Comparison of ENCODE assay signal across 9 cellular contexts in genomic region chr6:132365319-132365907, GRCh38. TPM values are rescaled to one million over a fixed set of nuclear protein-coding genes. Genes with fewer than 3 reads are reported as not detected.
DNase-seq lines count a peak whose midpoint lies in the region; ATAC-seq and TF ChIP-seq lines count a peak whose summit lies in the region.
"Had no signal": no experiment of that assay in that cellular context is flagged by ENCODE, and none has a peak within 500 bp of the region (broad histone marks: within the 10 kb centered on the region; RNA-seq: fewer than 3 reads in every experiment).

No MANE protein-coding gene starts in this region.

- peak; percentile 64 to 89 for ATAC-seq in natural killer cell treated with Interleukin-12 subunit alpha and Interleukin-12 subunit beta and Interleukin-15 and Interleukin-18, amount 100 ng/mL, for 72 hours
- ATAC-seq in natural killer cell (no peak), HG03064 (IDR thresholded peaks at IDR 0.05; ENCODE audit: low read depth, unreplicated experiment) (peak; percentile 97)
- ATAC-seq in activated naive CD8-positive, alpha-beta T cell treated with anti-CD3 and anti-CD28 coated beads, Interleukin-2, amount 10 ng/mL, durations not matched to agents 7 days and 5 days (ENCODE audit: low read depth): peak; percentile 67

- POLR2A ChIA-PET in activated naive CD8-positive, alpha-beta T cell treated with anti-CD3 and anti-CD28 coated beads, Interleukin-2, amount 10 ng/mL, durations not matched to agents 7 days and 5 days (lab: Charles Lee): no interaction called here

- H3K9me3 ChIP-seq in uterus: no peaks in the 10 kb centered on the region

- H3K27ac ChIP-seq in uterus (peak overlapping the region; percentile 29 to 47), substantia nigra (ENCODE audit: low read depth, low read length, poor library complexity, severe bottlenecking) (no peak overlapping the region)

- H3K27me3 Mint-ChIP-seq in natural killer cell treated with Interleukin-12 subunit alpha and Interleukin-12 subunit beta and Interleukin-15 and Interleukin-18, amount 100 ng/mL, for 72 hours: peaks cover 10 to 37% of the 10 kb centered on the region in 2 donors
- H3K27me3 Mint-ChIP-seq in natural killer cell (ENCODE audit: low read depth in 2 of 2): peaks cover 10 to 38% of the 10 kb centered on the region in 2 donors
- peaks cover 18% of the 10 kb centered on the region for H3K27me3 Mint-ChIP-seq in activated naive CD8-positive, alpha-beta T cell treated with anti-CD3 and anti-CD28 coated beads, Interleukin-2, amount 10 ng/mL, durations not matched to agents 7 days and 5 days

- no peaks in the 10 kb centered on the region for H3K9me3 Mint-ChIP-seq in natural killer cell treated with Interleukin-12 subunit alpha and Interleukin-12 subunit beta and Interleukin-15 and Interleukin-18, amount 100 ng/mL, for 72 hours
- H3K9me3 Mint-ChIP-seq in natural killer cell: no peaks in the 10 kb centered on the region
- no peaks in the 10 kb centered on the region for H3K9me3 Mint-ChIP-seq in activated naive CD8-positive, alpha-beta T cell treated with anti-CD3 and anti-CD28 coated beads, Interleukin-2, amount 10 ng/mL, durations not matched to agents 7 days and 5 days

- H3K4me3 Mint-ChIP-seq in natural killer cell treated with Interleukin-12 subunit alpha and Interleukin-12 subunit beta and Interleukin-15 and Interleukin-18, amount 100 ng/mL, for 72 hours: peak overlapping the region; percentile 33
- no peak overlapping the region for H3K4me3 Mint-ChIP-seq in natural killer cell
- H3K4me3 Mint-ChIP-seq in activated naive CD8-positive, alpha-beta T cell treated with anti-CD3 and anti-CD28 coated beads, Interleukin-2, amount 10 ng/mL, durations not matched to agents 7 days and 5 days: peak overlapping the region; percentile 26

- H3K4me1 Mint-ChIP-seq in natural killer cell treated with Interleukin-12 subunit alpha and Interleukin-12 subunit beta and Interleukin-15 and Interleukin-18, amount 100 ng/mL, for 72 hours (ENCODE audit: low read depth in 2 of 2): peaks cover 0 to 15% of the 10 kb centered on the region in 2 donors
- peaks cover 0 to 3% of the 10 kb centered on the region in 2 donors for H3K4me1 Mint-ChIP-seq in natural killer cell
- H3K4me1 Mint-ChIP-seq in activated naive CD8-positive, alpha-beta T cell treated with anti-CD3 and anti-CD28 coated beads, Interleukin-2, amount 10 ng/mL, durations not matched to agents 7 days and 5 days: peaks cover 4% of the 10 kb centered on the region

- no peaks in the 10 kb centered on the region for H3K36me3 ChIP-seq in uterus

- H3K4me3 ChIP-seq in uterus: no peak overlapping the region

- H3K4me1 ChIP-seq in uterus: no peaks in the 10 kb centered on the region

- no peaks in the 10 kb centered on the region for H3K36me3 Mint-ChIP-seq in natural killer cell treated with Interleukin-12 subunit alpha and Interleukin-12 subunit beta and Interleukin-15 and Interleukin-18, amount 100 ng/mL, for 72 hours
- H3K36me3 Mint-ChIP-seq in natural killer cell: no peaks in the 10 kb centered on the region
- no peaks in the 10 kb centered on the region for H3K36me3 Mint-ChIP-seq in activated naive CD8-positive, alpha-beta T cell treated with anti-CD3 and anti-CD28 coated beads, Interleukin-2, amount 10 ng/mL, durations not matched to agents 7 days and 5 days

- peak overlapping the region in 1 of 2 donors; percentile 26 for H3K27ac Mint-ChIP-seq in natural killer cell treated with Interleukin-12 subunit alpha and Interleukin-12 subunit beta and Interleukin-15 and Interleukin-18, amount 100 ng/mL, for 72 hours
- H3K27ac Mint-ChIP-seq in natural killer cell: no peak overlapping the region
- H3K27ac Mint-ChIP-seq in activated naive CD8-positive, alpha-beta T cell treated with anti-CD3 and anti-CD28 coated beads, Interleukin-2, amount 10 ng/mL, durations not matched to agents 7 days and 5 days: no peak overlapping the region

- DNase-seq in natural killer cell treated with Interleukin-12 subunit alpha and Interleukin-12 subunit beta and Interleukin-15 and Interleukin-18, amount 100 ng/mL, for 72 hours (ENCODE audit: low spot score): no peak
- no peak for DNase-seq in natural killer cell
- no peak for DNase-seq in activated naive CD8-positive, alpha-beta T cell treated with anti-CD3 and anti-CD28 coated beads, Interleukin-2, amount 10 ng/mL, durations not matched to agents 7 days and 5 days
- no peak for DNase-seq in uterus
- no peak for DNase-seq in anterior cingulate cortex (lab: John Stamatoyannopoulos, UW)
- no peak for DNase-seq in substantia nigra (lab: John Stamatoyannopoulos, UW)
- DNase-seq in stimulated activated CD4-positive, alpha-beta T cell treated with anti-CD3 and anti-CD28 coated beads, Interleukin-2, amount 100 ng/mL, for 24 hours: no peak
- DNase-seq: SHP77 treated with DMSO at 0.1 percent for 48 hours had no signal

- intact Hi-C loops in natural killer cell (cut with micrococcal nuclease): no loop called here
- intact Hi-C loops in uterus (cut with DNase I; ENCODE audit: low total_unique reads): no loop called here

- no peak for TF ChIP-seq POLR2A in uterus (IDR thresholded peaks at IDR 0.05)

- no peak for TF ChIP-seq CTCF in natural killer cell (IDR thresholded peaks at IDR 0.05)
- TF ChIP-seq CTCF in uterus (IDR thresholded peaks at IDR 0.05): no peak

- H3K27me3 ChIP-seq in uterus: no peaks in the 10 kb centered on the region

RNA-seq across cellular contexts. Expression of gene MOXD1, which starts 35.9 kb away (rescaled TPM):
- total RNA-seq in natural killer cell treated with Interleukin-12 subunit alpha and Interleukin-12 subunit beta and Interleukin-15 and Interleukin-18, amount 100 ng/mL, for 72 hours: under 1 TPM in 1 of 2 donors, not detected in 1; 0.70 TPM
- total RNA-seq in natural killer cell (not detected), uterus (100 to 1,000 TPM in 1 of 4 donors, 10 to 100 TPM in 3; 27.6 to 260 (median 58.9) TPM)
- not detected for total RNA-seq in activated naive CD8-positive, alpha-beta T cell treated with anti-CD3 and anti-CD28 coated beads, Interleukin-2, amount 10 ng/mL, durations not matched to agents 7 days and 5 days

Comparison
In these comparisons a context has a peak if more than half of its experiments do, and no peak if none do; other contexts are left out.
1. ATAC-seq: peak in natural killer cell treated with Interleukin-12 subunit alpha and Interleukin-12 subunit beta and Interleukin-15 and Interleukin-18, amount 100 ng/mL, for 72 hours (2 of 2), HG03064 (single experiment) and activated naive CD8-positive, alpha-beta T cell treated with anti-CD3 and anti-CD28 coated beads, Interleukin-2, amount 10 ng/mL, durations not matched to agents 7 days and 5 days (single experiment); none in natural killer cell (0 of 3).
2. RNA of gene MOXD1, which starts 35.9 kb away (total RNA-seq): 27.6 to 260 TPM in uterus; 0.70 TPM in natural killer cell treated with Interleukin-12 subunit alpha and Interleukin-12 subunit beta and Interleukin-15 and Interleukin-18, amount 100 ng/mL, for 72 hours, not detected in natural killer cell and not detected in activated naive CD8-positive, alpha-beta T cell treated with anti-CD3 and anti-CD28 coated beads, Interleukin-2, amount 10 ng/mL, durations not matched to agents 7 days and 5 days; every median in the first group is over 10 times any median in the second.